ENCODE assay signal across 13 cellular contexts in genomic region chr12:103969391-103969790, GRCh38. TPM values are rescaled to one million over a fixed set of nuclear protein-coding genes. Genes with fewer than 3 reads are reported as not detected.
DNase-seq lines count a peak whose midpoint lies in the region; ATAC-seq and TF ChIP-seq lines count a peak whose summit lies in the region.
"Had no signal": no experiment of that assay in that cellular context is flagged by ENCODE, and none has a peak within 500 bp of the region (broad histone marks: within the 10 kb centered on the region; RNA-seq: fewer than 3 reads in every experiment).

No MANE protein-coding gene starts in this region.

- H3K9ac ChIP-seq in skeletal muscle satellite cell (ENCODE audit: low read depth, low read length): no peak overlapping the region

- H3K36me3 ChIP-seq in skeletal muscle satellite cell (ENCODE audit: insufficient read depth, low read length) (peaks cover 9% of the 10 kb centered on the region), sigmoid colon (no peaks in the 10 kb centered on the region)
- H3K36me3 ChIP-seq: colonic mucosa had no signal

- TF ChIP-seq CTCF in sigmoid colon (IDR thresholded peaks at IDR 0.05): no peak

- H3K4me2 ChIP-seq in skeletal muscle satellite cell (ENCODE audit: low read length): peak overlapping the region; percentile 21
- H3K4me2 ChIP-seq: A549 had no signal

- peaks cover 69% of the 10 kb centered on the region for H3K4me1 Mint-ChIP-seq in activated T-cell treated with anti-CD3 and anti-CD28 coated beads, Interleukin-2, amount 50 U/mL, for 24 hours (ENCODE audit: low read depth)

- H3K27me3 ChIP-seq in skeletal muscle satellite cell (ENCODE audit: control insufficient read depth, insufficient read depth, low read length) (no peaks in the 10 kb centered on the region), sigmoid colon (no peaks in the 10 kb centered on the region)
- H3K27me3 ChIP-seq: colonic mucosa, spleen had no signal

- no peak for DNase-seq in activated T-cell treated with anti-CD3 and anti-CD28 coated beads, Interleukin-2, amount 50 U/mL, for 24 hours
- DNase-seq in activated T-cell treated with anti-CD3 and anti-CD28 coated beads for 4 hours (no peak), epithelial cell of prostate (ENCODE audit: low read depth, low spot score) (no peak), NCI-H1105 treated with DMSO at 0.1 percent for 48 hours (lab: John Stamatoyannopoulos, UW) (no peak), sigmoid colon (no peak), NCI-H524 treated with DMSO at 0.1 percent for 48 hours (lab: John Stamatoyannopoulos, UW) (no peak)
- DNase-seq: activated CD4-positive, alpha-beta T cell treated with anti-CD3 and anti-CD28 coated beads, Interleukin-2, amount 50 U/mL, for 4 hours; colonic mucosa; NCI-H1092; spleen had no signal

- intact Hi-C loops in sigmoid colon (cut with DNase I): loop anchor here (5.0 kb wide), 2 partner anchors 78 to 138 kb away; no protein-coding TSS in a partner anchor

- H3K4me1 ChIP-seq in skeletal muscle satellite cell (ENCODE audit: control insufficient read depth, insufficient read depth, low read length) (peaks cover 21% of the 10 kb centered on the region), sigmoid colon (peaks cover 0 to 52% (median 44%) of the 10 kb centered on the region in 4 donors)

- peaks cover 89% of the 10 kb centered on the region for H3K36me3 Mint-ChIP-seq in activated T-cell treated with anti-CD3 and anti-CD28 coated beads, Interleukin-2, amount 50 U/mL, for 24 hours (ENCODE audit: low read depth)

- H3K4me3 ChIP-seq in skeletal muscle satellite cell (ENCODE audit: low read length) (no peak overlapping the region), sigmoid colon (no peak overlapping the region)
- H3K4me3 ChIP-seq: A549, colonic mucosa, spleen had no signal

- H3K9me3 Mint-ChIP-seq in activated T-cell treated with anti-CD3 and anti-CD28 coated beads, Interleukin-2, amount 50 U/mL, for 24 hours: no peaks in the 10 kb centered on the region

- TF ChIP-seq EP300 in sigmoid colon (IDR thresholded peaks at IDR 0.05): no peak

- no peaks in the 10 kb centered on the region for H3K27me3 Mint-ChIP-seq in activated T-cell treated with anti-CD3 and anti-CD28 coated beads, Interleukin-2, amount 50 U/mL, for 24 hours

- H3K27ac Mint-ChIP-seq in activated T-cell treated with anti-CD3 and anti-CD28 coated beads, Interleukin-2, amount 50 U/mL, for 24 hours: peak overlapping the region; percentile 33

- no peak overlapping the region for H3K4me3 Mint-ChIP-seq in activated T-cell treated with anti-CD3 and anti-CD28 coated beads, Interleukin-2, amount 50 U/mL, for 24 hours

- no peak for TF ChIP-seq POLR2A in sigmoid colon (IDR thresholded peaks at IDR 0.05)

- peak; percentile 9; the same call in 2 of the 3 replicates for ATAC-seq in SK-N-SH treated with all-trans-retinoic acid at 6 μM for 48 hours
- ATAC-seq: A549 had no signal

- 64 to 80% methylated on average over 2 of the region's 2 CpGs for WGBS in sigmoid colon, 2 donors

- H3K9me3 ChIP-seq in skeletal muscle satellite cell (replicated peaks; ENCODE audit: low read length) (no peaks in the 10 kb centered on the region), sigmoid colon (no peaks in the 10 kb centered on the region)
- H3K9me3 ChIP-seq: A549, colonic mucosa, spleen had no signal

- H3K27ac ChIP-seq in epithelial cell of prostate: peak overlapping the region; percentile 36
- H3K27ac ChIP-seq in sigmoid colon: no peak overlapping the region
- H3K27ac ChIP-seq: A549, colonic mucosa, spleen had no signal

TF ChIP-seq in SK-N-SH treated with all-trans-retinoic acid at 6 μM for 48 hours, 23 proteins besides CTCF, POLR2A, EP300 and RAD21:
- TF ChIP-seq ISL1 (CRISPR knock-in tag; IDR thresholded peaks at IDR 0.05) (peak; percentile 71), CSRNP3 (CRISPR knock-in tag; IDR thresholded peaks at IDR 0.05) (no peak), ZFP3 (CRISPR knock-in tag; IDR thresholded peaks at IDR 0.05) (0 out of 2 replicates have a peak, but pooled peaks have one; percentile 32), CREB5 (CRISPR knock-in tag; IDR thresholded peaks at IDR 0.05; ENCODE audit: low read depth) (0 out of 2 replicates have a peak, but pooled peaks have one; percentile 17), GLIS3 (CRISPR knock-in tag; IDR thresholded peaks at IDR 0.05) (0 out of 2 replicates have a peak, but pooled peaks have one; percentile 9), TCF4 (CRISPR knock-in tag; IDR thresholded peaks at IDR 0.05; ENCODE audit: borderline replicate concordance) (no peak)

RNA-seq across cellular contexts. Expression of gene TDG, which starts 3.7 kb away (rescaled TPM):
- total RNA-seq in skeletal muscle satellite cell (2012; rRNA removed): 15.5 and 17.5 TPM in 2 replicates
- 10 to 100 TPM; 12.8 to 24.1 (median 21.9) TPM for total RNA-seq in sigmoid colon
- 10 to 100 TPM; 12.0 to 18.0 (median 17.1) TPM for polyA plus RNA-seq in sigmoid colon

RNA-seq across cellular contexts. Expression of gene HSP90B1, which starts 39.2 kb away (rescaled TPM):
- total RNA-seq in skeletal muscle satellite cell (2012; rRNA removed): 509 and 517 TPM in 2 replicates
- total RNA-seq in sigmoid colon: 100 to 1,000 TPM; 206 to 299 (median 222) TPM
- 100 to 1,000 TPM in 2 of 3 donors, 10 to 100 TPM in 1; 50.5 to 528 (median 126) TPM for polyA plus RNA-seq in sigmoid colon
